ENCODE assay signal across 8 cellular contexts in genomic region chr16:53509906-53510703, GRCh38. TPM values are rescaled to one million over a fixed set of nuclear protein-coding genes. Genes with fewer than 3 reads are reported as not detected.
A peak's percentile ranks its signal among the peaks of the same experiment; 100 is the strongest.
DNase-seq lines count a peak whose midpoint lies in the region; ATAC-seq and TF ChIP-seq lines count a peak whose summit lies in the region.

No MANE protein-coding gene starts in this region.

- intact Hi-C loops in heart right ventricle (cut with DNase I) (loop anchor here in 1 of 10 donors (10.0 kb wide), 1 partner anchor 75 kb away; the partner anchor contains the start of gene RBL2), prostate gland (cut with DNase I) (loop anchor here (10.0 kb wide), 1 partner anchor 195 kb away; no protein-coding TSS in a partner anchor)

- DNase-seq in 8988T (peak; percentile 70), GM04504 (ENCODE audit: low read depth) (peak; percentile 35), HK-2 (ENCODE audit: unreplicated experiment) (peak; percentile 58), RWPE1 (ENCODE audit: low spot score) (peak; percentile 65), amniotic stem cell (lab: John Stamatoyannopoulos, UW) (peak; percentile 11), heart right ventricle (peak; percentile 54 to 73), prostate gland (ENCODE audit: low spot score) (peak; percentile 47)

- peak; percentile 67 to 91 (median 84) for ATAC-seq in heart right ventricle
- no peak for ATAC-seq in HG03457 (IDR thresholded peaks at IDR 0.05; ENCODE audit: unreplicated experiment)

- H3K4me1 ChIP-seq in heart right ventricle (peaks cover 0 to 32% (median 24%) of the 10 kb centered on the region in 9 donors), prostate gland (replicated peaks) (no peaks in the 10 kb centered on the region)

- CTCF ChIA-PET in RWPE1 (lab: Yijun Ruan, JAX) = interaction anchor here (0.6 to 0.7 kb wide), 5 partner anchors 17 to 1969 kb away, joined by 3 to 4 read pairs (median 4); no protein-coding TSS in a partner anchor

- H3K9me3 ChIP-seq in heart right ventricle = peaks cover 0 to 4% (median 0%) of the 10 kb centered on the region in 11 donors
- H3K9me3 ChIP-seq in prostate gland = no peaks in the 10 kb centered on the region

- TF ChIP-seq POLR2A in prostate gland (IDR thresholded peaks at IDR 0.05) = no peak

- H3K36me3 ChIP-seq in heart right ventricle (no peaks in the 10 kb centered on the region), prostate gland (no peaks in the 10 kb centered on the region)

- H3K4me3 ChIP-seq in heart right ventricle (peak overlapping the region in 5 of 10 donors; percentile 8 to 34 (median 24)), prostate gland (no peak overlapping the region)

- POLR2A ChIA-PET in RWPE1 (lab: Yijun Ruan, JAX; ENCODE audit: low non-redundant PET) = no interaction called here

- H3K27ac ChIP-seq in RWPE1 (no peak overlapping the region), heart right ventricle (peak overlapping the region; percentile 59 to 88 (median 74)), prostate gland (peak overlapping the region in 1 of 2 donors; percentile 33)

- TF ChIP-seq CTCF in RWPE1 (conservative IDR thresholded peaks at IDR 0.05; ENCODE audit: low read depth) (peak; percentile 95), heart right ventricle (IDR thresholded peaks at IDR 0.05) (peak; percentile 95 to 99 (median 97)), prostate gland (IDR thresholded peaks at IDR 0.05) (peak; percentile 80 to 90 (median 88))

- WGBS in heart right ventricle, 2 donors = 32 to 34% methylated on average over 29 of the region's 29 CpGs
- 49% methylated on average over 29 of the region's 29 CpGs for WGBS in prostate gland

- H3K27me3 ChIP-seq in heart right ventricle (no peaks in the 10 kb centered on the region), prostate gland (replicated peaks; ENCODE audit: insufficient read depth) (no peaks in the 10 kb centered on the region)

RNA-seq across cellular contexts. Expression of gene AKTIP, which starts 7.1 kb away (rescaled TPM):
- total RNA-seq in heart right ventricle (100 to 1,000 TPM in 1 of 10 donors, 10 to 100 TPM in 9; 61.4 to 105 (median 75.6) TPM), prostate gland (10 to 100 TPM; 43.5 to 56.2 TPM)
- 10 to 100 TPM; 33.4 to 48.7 TPM for polyA plus RNA-seq in heart right ventricle

Comparison
In these comparisons a context has a peak if more than half of its experiments do, and no peak if none do; other contexts are left out.
1. DNase-seq: peak in every context shown above with its lines; median percentile 70 in 8988T; 65 in RWPE1; 64 in heart right ventricle; 58 in HK-2; 47 in prostate gland; 35 in GM04504; 11 in amniotic stem cell.